ENCODE assay signal across 8 cellular contexts in the genomic region with DNA sequence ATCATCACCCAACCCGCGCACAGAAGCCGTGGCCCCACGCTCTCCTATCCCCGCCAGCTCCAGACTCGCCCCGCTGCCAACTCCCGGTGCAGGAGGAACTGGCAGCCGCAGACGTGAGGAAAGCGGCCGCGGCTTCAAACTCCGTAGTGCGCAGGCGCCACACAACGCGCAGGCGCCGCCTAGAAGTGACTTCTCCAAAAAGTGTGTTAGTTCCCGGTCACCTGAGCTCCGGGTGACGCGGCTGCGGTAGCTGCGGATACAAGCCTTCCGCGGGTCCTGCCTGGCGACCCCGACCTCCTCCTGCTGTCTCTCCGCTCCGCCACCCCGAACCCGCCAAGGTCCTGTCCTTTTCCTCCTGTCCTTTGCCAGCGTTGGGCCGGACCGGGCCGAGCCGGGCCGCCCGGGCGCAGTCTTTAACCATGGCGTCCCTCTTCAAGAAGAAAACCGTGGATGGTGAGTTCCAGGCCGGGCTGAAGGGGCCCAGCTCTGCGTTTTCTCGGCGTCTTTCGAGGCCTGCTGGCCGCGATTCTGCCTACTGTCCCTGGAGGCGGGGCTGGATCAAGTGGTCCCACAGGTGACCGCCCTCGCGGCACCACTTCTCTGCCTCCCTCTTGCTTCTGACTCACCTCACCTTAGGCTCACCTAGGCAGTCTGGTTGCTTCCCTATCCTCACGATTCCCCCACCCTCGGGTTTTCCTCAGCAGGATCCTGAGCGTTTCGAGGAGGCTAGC. TPM values are rescaled to one million over a fixed set of nuclear protein-coding genes. Genes with fewer than 3 reads are reported as not detected.
A peak's percentile ranks its signal among the peaks of the same experiment; 100 is the strongest.
DNase-seq lines count a peak whose midpoint lies in the region; ATAC-seq lines count a peak whose summit lies in the region.

TSS of gene CHMP2B (plus strand) at position 206 of the 731 bp plus-strand sequence. CDS start at position 420, 214 bp downstream.

- peaks cover 8% of the 10 kb centered on the region for H3K9me3 Mint-ChIP-seq in dendritic cell treated with granulocyte-macrophage colony-stimulating factor and Interleukin-4, amounts not matched to agents 40 ng/mL and 50 ng/mL, for 4 days

- peak; percentile 97 for ATAC-seq in GM19397 (IDR thresholded peaks at IDR 0.05; ENCODE audit: unreplicated experiment)
- peak; percentile 96 for ATAC-seq in HG03565 (IDR thresholded peaks at IDR 0.05; ENCODE audit: unreplicated experiment)
- peak; percentile 94 for ATAC-seq in left lobe of liver

- peak within 1 kb of the TSS; percentile 97 for H3K4me3 Mint-ChIP-seq in dendritic cell treated with granulocyte-macrophage colony-stimulating factor and Interleukin-4, amounts not matched to agents 40 ng/mL and 50 ng/mL, for 4 days

- DNase-seq in CD1c-positive myeloid dendritic cell (ENCODE audit: extremely low spot score) (peak; percentile 98), NCI-H748 treated with DMSO at 0.1 percent for 48 hours (lab: John Stamatoyannopoulos, UW) (peak; percentile 72), left lobe of liver (ENCODE audit: low spot score) (peak; percentile 97)
- DNase-seq in activated CD4-positive, alpha-beta T cell treated with anti-CD3 and anti-CD28 coated beads, Interleukin-2, amount 50 U/mL, for 24 hours (ENCODE audit: low read depth in 1 of 2, low spot score in 1 of 2) = peak; percentile 84 to 86
- peak; percentile 91 for DNase-seq in stimulated activated CD4-positive, alpha-beta T cell treated with anti-CD3 and anti-CD28 coated beads, Interleukin-2, amount 100 ng/mL, for 24 hours

- H3K4me1 Mint-ChIP-seq in dendritic cell treated with granulocyte-macrophage colony-stimulating factor and Interleukin-4, amounts not matched to agents 40 ng/mL and 50 ng/mL, for 4 days (ENCODE audit: low read depth) = peaks cover 32% of the 10 kb centered on the region

- peaks cover 4% of the 10 kb centered on the region for H3K27me3 Mint-ChIP-seq in dendritic cell treated with granulocyte-macrophage colony-stimulating factor and Interleukin-4, amounts not matched to agents 40 ng/mL and 50 ng/mL, for 4 days

- H3K36me3 Mint-ChIP-seq in dendritic cell treated with granulocyte-macrophage colony-stimulating factor and Interleukin-4, amounts not matched to agents 40 ng/mL and 50 ng/mL, for 4 days (ENCODE audit: low read depth) = peaks cover 31% of the 10 kb centered on the region

- H3K27ac Mint-ChIP-seq in dendritic cell treated with granulocyte-macrophage colony-stimulating factor and Interleukin-4, amounts not matched to agents 40 ng/mL and 50 ng/mL, for 4 days = peak within 1 kb of the TSS; percentile 99

- intact Hi-C loops in dendritic cell treated with granulocyte-macrophage colony-stimulating factor and Interleukin-4, amounts not matched to agents 40 ng/mL and 50 ng/mL, for 4 days (cut with micrococcal nuclease) = loop anchor here (2.0 to 5.0 kb wide), 3 partner anchors 138 to 925 kb away; partner anchors contain the start of genes CGGBP1 and ZNF654

RNA-seq across cellular contexts. Expression of gene CHMP2B, which starts in this region (rescaled TPM):
- 18.1 TPM for total RNA-seq in left lobe of liver

Comparison
In these comparisons a context has a peak if more than half of its experiments do, and no peak if none do; other contexts are left out.
1. Peak in every context shown above with its lines: DNase-seq and ATAC-seq.